In the genomic region with DNA sequence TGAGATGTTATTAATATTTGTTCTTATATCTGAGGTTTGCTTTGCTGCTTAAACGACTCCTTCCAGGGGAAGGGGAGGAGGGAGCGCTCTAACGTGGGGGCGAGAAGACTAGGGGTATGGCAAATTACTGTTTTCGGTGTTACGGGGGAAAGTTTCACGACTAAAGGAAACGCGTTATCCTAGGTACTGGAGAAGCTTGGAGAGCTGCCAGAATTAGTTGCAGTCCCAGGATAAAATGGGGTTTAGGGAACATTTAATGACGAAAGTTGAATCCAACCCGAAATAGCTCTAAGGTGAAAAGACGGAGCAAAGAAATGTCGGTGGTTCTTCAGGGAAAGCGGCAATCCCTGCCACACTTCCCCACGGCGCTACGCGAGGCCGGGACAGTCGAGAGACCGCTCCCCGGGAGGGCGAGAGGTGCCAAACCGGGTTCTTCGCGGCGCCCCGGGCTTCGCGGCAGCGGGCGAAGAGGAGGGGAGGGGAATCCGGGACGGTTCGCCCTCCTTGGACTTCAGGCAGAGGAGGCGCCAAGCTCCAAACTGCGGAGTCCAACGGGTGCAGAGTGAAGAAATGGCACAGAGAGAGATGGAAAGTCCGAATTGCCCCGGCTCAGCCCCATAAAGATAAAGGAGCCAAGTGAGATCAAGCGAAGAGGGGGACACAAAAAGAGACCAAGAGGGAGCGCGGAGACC, we compare ENCODE assay signal across 8 cellular contexts. TPM values are rescaled to one million over a fixed set of nuclear protein-coding genes. Genes with fewer than 3 reads are reported as not detected.
DNase-seq lines count a peak whose midpoint lies in the region; ATAC-seq and TF ChIP-seq lines count a peak whose summit lies in the region.

No MANE protein-coding gene starts in this region.

- no peaks in the 10 kb centered on the region for H3K9me3 ChIP-seq in NT2/D1 (ENCODE audit: insufficient read depth, low read length)
- no peaks in the 10 kb centered on the region for H3K9me3 ChIP-seq in breast epithelium

- no peak for TF ChIP-seq POLR2A in breast epithelium (IDR thresholded peaks at IDR 0.05)

- no peaks in the 10 kb centered on the region for H3K27me3 ChIP-seq in GM23338 (ENCODE audit: insufficient read depth)
- H3K27me3 ChIP-seq in NT2/D1 (ENCODE audit: insufficient read depth, insufficient read length), result no peaks in the 10 kb centered on the region
- H3K27me3 ChIP-seq in breast epithelium, result no peaks in the 10 kb centered on the region
- H3K27me3 ChIP-seq in layer of hippocampus (ENCODE audit: control insufficient read depth, insufficient read depth, low read length), result no peaks in the 10 kb centered on the region

- H3K36me3 ChIP-seq in GM23338 (ENCODE audit: insufficient read depth) (no peaks in the 10 kb centered on the region), NT2/D1 (ENCODE audit: insufficient read depth, insufficient read length, low read length) (no peaks in the 10 kb centered on the region), breast epithelium (no peaks in the 10 kb centered on the region)

- H3K27ac ChIP-seq in GM23338 (ENCODE audit: low read depth) (0 out of 2 replicates have a peak overlapping the region, but pooled peaks have one; percentile 45), breast epithelium (peak overlapping the region; percentile 84 to 92), layer of hippocampus (ENCODE audit: low read depth, low read length) (peak overlapping the region; percentile 73)

- H3K4me3 ChIP-seq in GM23338, result peak overlapping the region; percentile 78
- H3K4me3 ChIP-seq in NT2/D1 (ENCODE audit: insufficient read length, low read depth), result peak overlapping the region; percentile 63
- peak overlapping the region; percentile 78 to 81 (median 80) for H3K4me3 ChIP-seq in breast epithelium

- H3K4me1 ChIP-seq in GM23338 (ENCODE audit: insufficient read depth) (peaks cover 5% of the 10 kb centered on the region; the same call in 1 of the 2 replicates), NT2/D1 (ENCODE audit: insufficient read depth, insufficient read length) (no peaks in the 10 kb centered on the region), breast epithelium (no peaks in the 10 kb centered on the region)

- H3K9me3 Mint-ChIP-seq in GM23338, result peaks cover 15% of the 10 kb centered on the region
- H3K9me3 Mint-ChIP-seq in stimulated activated naive CD8-positive, alpha-beta T cell treated with anti-CD3 and anti-CD28 coated beads, Interleukin-15, Interleukin-2, amounts not matched to agents 100 ng/mL and 50 ng/mL, for 24 hours, result no peaks in the 10 kb centered on the region

- H3K27ac Mint-ChIP-seq in GM23338, result peak overlapping the region; percentile 95
- H3K27ac Mint-ChIP-seq in stimulated activated naive CD8-positive, alpha-beta T cell treated with anti-CD3 and anti-CD28 coated beads, Interleukin-15, Interleukin-2, amounts not matched to agents 100 ng/mL and 50 ng/mL, for 24 hours, result peak overlapping the region; percentile 93

- no peaks in the 10 kb centered on the region for H3K9me2 ChIP-seq in GM23338 (ENCODE audit: insufficient read depth)

- ATAC-seq in GM23338 (peak; percentile 67), HG03139 (IDR thresholded peaks at IDR 0.05; ENCODE audit: unreplicated experiment) (no peak)

- peaks cover 11% of the 10 kb centered on the region; the same call in 1 of the 2 replicates for H4K20me1 ChIP-seq in GM23338 (replicated peaks; ENCODE audit: insufficient read depth)

- H3F3A ChIP-seq in GM23338 (replicated peaks; ENCODE audit: low read depth), result no peaks in the 10 kb centered on the region

- no peak overlapping the region; the same call in 1 of the 2 replicates for H2AFZ ChIP-seq in GM23338

- H3K79me2 ChIP-seq in GM23338 (replicated peaks; ENCODE audit: insufficient read depth), result peaks cover 57% of the 10 kb centered on the region

- H3K4me3 Mint-ChIP-seq in GM23338, result peak overlapping the region; percentile 92
- peak overlapping the region; percentile 95 for H3K4me3 Mint-ChIP-seq in stimulated activated naive CD8-positive, alpha-beta T cell treated with anti-CD3 and anti-CD28 coated beads, Interleukin-15, Interleukin-2, amounts not matched to agents 100 ng/mL and 50 ng/mL, for 24 hours

- TF ChIP-seq CTCF in GM23338 (conservative IDR thresholded peaks at IDR 0.05; ENCODE audit: low read depth in 2 of 2) (no peak), breast epithelium (IDR thresholded peaks at IDR 0.05) (no peak)

- H3K9ac ChIP-seq in NT2/D1 (ENCODE audit: insufficient read length, low read depth), result peak overlapping the region; percentile 81

- intact Hi-C loops in breast epithelium (cut with DNase I; ENCODE audit: low total_unique reads), result no loop called here

- peaks cover 7% of the 10 kb centered on the region for H3K27me3 Mint-ChIP-seq in GM23338 (ENCODE audit: insufficient read depth, low read depth, poor library complexity)
- H3K27me3 Mint-ChIP-seq in stimulated activated naive CD8-positive, alpha-beta T cell treated with anti-CD3 and anti-CD28 coated beads, Interleukin-15, Interleukin-2, amounts not matched to agents 100 ng/mL and 50 ng/mL, for 24 hours, result no peaks in the 10 kb centered on the region

- DNase-seq in DMS79 treated with DMSO at 0.1 percent for 48 hours (lab: John Stamatoyannopoulos, UW) (peak; percentile 45), DMS79 (lab: John Stamatoyannopoulos, UW) (no peak), GM23338 (ENCODE audit: low spot score) (peak; percentile 5), NT2/D1 (ENCODE audit: low read depth, low spot score) (no peak), breast epithelium (ENCODE audit: low spot score in 2 of 2) (peak in 1 of 2 donors; percentile 50)

- H3K4me1 Mint-ChIP-seq in GM23338, result peaks cover 8% of the 10 kb centered on the region; the same call in 2 of the 3 replicates
- H3K4me1 Mint-ChIP-seq in stimulated activated naive CD8-positive, alpha-beta T cell treated with anti-CD3 and anti-CD28 coated beads, Interleukin-15, Interleukin-2, amounts not matched to agents 100 ng/mL and 50 ng/mL, for 24 hours (ENCODE audit: low read depth), result peaks cover 39% of the 10 kb centered on the region

- peak overlapping the region; percentile 85 for H3K4me2 ChIP-seq in GM23338

- H3K36me3 Mint-ChIP-seq in GM23338 (ENCODE audit: low read depth), result peaks cover 11% of the 10 kb centered on the region
- H3K36me3 Mint-ChIP-seq in stimulated activated naive CD8-positive, alpha-beta T cell treated with anti-CD3 and anti-CD28 coated beads, Interleukin-15, Interleukin-2, amounts not matched to agents 100 ng/mL and 50 ng/mL, for 24 hours (ENCODE audit: low read depth), result no peaks in the 10 kb centered on the region

TF ChIP-seq in GM23338, 12 proteins besides CTCF, POLR2A, EP300 and RAD21 (continues in another document):
- TF ChIP-seq ZNF114 (CRISPR knock-in tag; IDR thresholded peaks at IDR 0.05) (no peak), EZH2 (IDR thresholded peaks at IDR 0.05; ENCODE audit: low read depth, unreplicated experiment) (no peak), ZNF331 (CRISPR knock-in tag; IDR thresholded peaks at IDR 0.05; ENCODE audit: low read depth) (no peak), STAT1 (IDR thresholded peaks at IDR 0.05; ENCODE audit: unreplicated experiment) (no peak), NANOG (IDR thresholded peaks at IDR 0.05; ENCODE audit: borderline replicate concordance) (no peak), POLR2AphosphoS5 (IDR thresholded peaks at IDR 0.05; ENCODE audit: low read depth) (no peak)
- TF ChIP-seq, protein P1, sequence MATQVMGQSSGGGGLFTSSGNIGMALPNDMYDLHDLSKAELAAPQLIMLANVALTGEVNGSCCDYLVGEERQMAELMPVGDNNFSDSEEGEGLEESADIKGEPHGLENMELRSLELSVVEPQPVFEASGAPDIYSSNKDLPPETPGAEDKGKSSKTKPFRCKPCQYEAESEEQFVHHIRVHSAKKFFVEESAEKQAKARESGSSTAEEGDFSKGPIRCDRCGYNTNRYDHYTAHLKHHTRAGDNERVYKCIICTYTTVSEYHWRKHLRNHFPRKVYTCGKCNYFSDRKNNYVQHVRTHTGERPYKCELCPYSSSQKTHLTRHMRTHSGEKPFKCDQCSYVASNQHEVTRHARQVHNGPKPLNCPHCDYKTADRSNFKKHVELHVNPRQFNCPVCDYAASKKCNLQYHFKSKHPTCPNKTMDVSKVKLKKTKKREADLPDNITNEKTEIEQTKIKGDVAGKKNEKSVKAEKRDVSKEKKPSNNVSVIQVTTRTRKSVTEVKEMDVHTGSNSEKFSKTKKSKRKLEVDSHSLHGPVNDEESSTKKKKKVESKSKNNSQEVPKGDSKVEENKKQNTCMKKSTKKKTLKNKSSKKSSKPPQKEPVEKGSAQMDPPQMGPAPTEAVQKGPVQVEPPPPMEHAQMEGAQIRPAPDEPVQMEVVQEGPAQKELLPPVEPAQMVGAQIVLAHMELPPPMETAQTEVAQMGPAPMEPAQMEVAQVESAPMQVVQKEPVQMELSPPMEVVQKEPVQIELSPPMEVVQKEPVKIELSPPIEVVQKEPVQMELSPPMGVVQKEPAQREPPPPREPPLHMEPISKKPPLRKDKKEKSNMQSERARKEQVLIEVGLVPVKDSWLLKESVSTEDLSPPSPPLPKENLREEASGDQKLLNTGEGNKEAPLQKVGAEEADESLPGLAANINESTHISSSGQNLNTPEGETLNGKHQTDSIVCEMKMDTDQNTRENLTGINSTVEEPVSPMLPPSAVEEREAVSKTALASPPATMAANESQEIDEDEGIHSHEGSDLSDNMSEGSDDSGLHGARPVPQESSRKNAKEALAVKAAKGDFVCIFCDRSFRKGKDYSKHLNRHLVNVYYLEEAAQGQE (IDR thresholded peaks at IDR 0.05; ENCODE audit: unreplicated experiment), result no peak
- TF ChIP-seq, protein P2, sequence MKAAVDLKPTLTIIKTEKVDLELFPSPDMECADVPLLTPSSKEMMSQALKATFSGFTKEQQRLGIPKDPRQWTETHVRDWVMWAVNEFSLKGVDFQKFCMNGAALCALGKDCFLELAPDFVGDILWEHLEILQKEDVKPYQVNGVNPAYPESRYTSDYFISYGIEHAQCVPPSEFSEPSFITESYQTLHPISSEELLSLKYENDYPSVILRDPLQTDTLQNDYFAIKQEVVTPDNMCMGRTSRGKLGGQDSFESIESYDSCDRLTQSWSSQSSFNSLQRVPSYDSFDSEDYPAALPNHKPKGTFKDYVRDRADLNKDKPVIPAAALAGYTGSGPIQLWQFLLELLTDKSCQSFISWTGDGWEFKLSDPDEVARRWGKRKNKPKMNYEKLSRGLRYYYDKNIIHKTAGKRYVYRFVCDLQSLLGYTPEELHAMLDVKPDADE (IDR thresholded peaks at IDR 0.05), result no peak

RNA-seq across cellular contexts. Expression of a gene that starts 0.7 kb away (rescaled TPM):
- 86.6 and 92.4 TPM in 2 replicates for total RNA-seq in GM23338 (2014; rRNA removed; shearing (Covaris generic))
- 103 and 138 TPM in 2 replicates for polyA plus RNA-seq in GM23338 (2016; fragmentation: Nextera tagmentation; extraction: Ambion mirVana)
- 100 to 1,000 TPM in 2 of 3 donors, 10 to 100 TPM in 1; 72.8 to 169 (median 119) TPM for total RNA-seq in breast epithelium

Comparison
In these comparisons a context has a peak if more than half of its experiments do, and no peak if none do; other contexts are left out.
1. DNase-seq: peak in DMS79 treated with DMSO at 0.1 percent for 48 hours (single experiment) and GM23338 (single experiment); none in DMS79 (single experiment) and NT2/D1 (single experiment).
2. Peak in every context shown above with its lines, with median percentiles within 50 percentile points of each other: H3K27ac ChIP-seq and H3K4me3 ChIP-seq.